2 cellular contexts compared by ENCODE assay signal in genomic region chr14:75984674-75985073, GRCh38.
TF ChIP-seq lines count a peak whose summit lies in the region.

No MANE protein-coding gene starts in this region.

TF ChIP-seq in HepG2, 621 proteins besides CTCF, POLR2A, EP300 and RAD21:
- no peak for TF ChIP-seq IKZF1 (IDR thresholded peaks at IDR 0.05)
- TF ChIP-seq, protein P1, sequence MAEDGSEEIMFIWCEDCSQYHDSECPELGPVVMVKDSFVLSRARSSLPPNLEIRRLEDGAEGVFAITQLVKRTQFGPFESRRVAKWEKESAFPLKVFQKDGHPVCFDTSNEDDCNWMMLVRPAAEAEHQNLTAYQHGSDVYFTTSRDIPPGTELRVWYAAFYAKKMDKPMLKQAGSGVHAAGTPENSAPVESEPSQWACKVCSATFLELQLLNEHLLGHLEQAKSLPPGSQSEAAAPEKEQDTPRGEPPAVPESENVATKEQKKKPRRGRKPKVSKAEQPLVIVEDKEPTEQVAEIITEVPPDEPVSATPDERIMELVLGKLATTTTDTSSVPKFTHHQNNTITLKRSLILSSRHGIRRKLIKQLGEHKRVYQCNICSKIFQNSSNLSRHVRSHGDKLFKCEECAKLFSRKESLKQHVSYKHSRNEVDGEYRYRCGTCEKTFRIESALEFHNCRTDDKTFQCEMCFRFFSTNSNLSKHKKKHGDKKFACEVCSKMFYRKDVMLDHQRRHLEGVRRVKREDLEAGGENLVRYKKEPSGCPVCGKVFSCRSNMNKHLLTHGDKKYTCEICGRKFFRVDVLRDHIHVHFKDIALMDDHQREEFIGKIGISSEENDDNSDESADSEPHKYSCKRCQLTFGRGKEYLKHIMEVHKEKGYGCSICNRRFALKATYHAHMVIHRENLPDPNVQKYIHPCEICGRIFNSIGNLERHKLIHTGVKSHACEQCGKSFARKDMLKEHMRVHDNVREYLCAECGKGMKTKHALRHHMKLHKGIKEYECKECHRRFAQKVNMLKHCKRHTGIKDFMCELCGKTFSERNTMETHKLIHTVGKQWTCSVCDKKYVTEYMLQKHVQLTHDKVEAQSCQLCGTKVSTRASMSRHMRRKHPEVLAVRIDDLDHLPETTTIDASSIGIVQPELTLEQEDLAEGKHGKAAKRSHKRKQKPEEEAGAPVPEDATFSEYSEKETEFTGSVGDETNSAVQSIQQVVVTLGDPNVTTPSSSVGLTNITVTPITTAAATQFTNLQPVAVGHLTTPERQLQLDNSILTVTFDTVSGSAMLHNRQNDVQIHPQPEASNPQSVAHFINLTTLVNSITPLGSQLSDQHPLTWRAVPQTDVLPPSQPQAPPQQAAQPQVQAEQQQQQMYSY (CRISPR knock-in tag; IDR thresholded peaks at IDR 0.05), result peak; percentile 55; the same call in 1 of the 2 replicates
- TF ChIP-seq, protein P2, sequence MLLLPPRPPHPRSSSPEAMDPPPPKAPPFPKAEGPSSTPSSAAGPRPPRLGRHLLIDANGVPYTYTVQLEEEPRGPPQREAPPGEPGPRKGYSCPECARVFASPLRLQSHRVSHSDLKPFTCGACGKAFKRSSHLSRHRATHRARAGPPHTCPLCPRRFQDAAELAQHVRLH (CRISPR knock-in tag; IDR thresholded peaks at IDR 0.05; ENCODE audit: borderline replicate concordance, low read depth), result no peak
- peak; percentile 21; the same call in 1 of the 2 replicates for TF ChIP-seq FOXA3 (CRISPR knock-in tag; IDR thresholded peaks at IDR 0.05)
- no peak for TF ChIP-seq ZSCAN25 (CRISPR knock-in tag; IDR thresholded peaks at IDR 0.05)
- peak; percentile 38 for TF ChIP-seq TEAD3 (CRISPR knock-in tag; optimal IDR thresholded peaks at IDR 0.05; ENCODE audit: borderline replicate concordance)
- no peak for TF ChIP-seq GTF3A (CRISPR knock-in tag; conservative IDR thresholded peaks at IDR 0.05)
- TF ChIP-seq, protein P3, sequence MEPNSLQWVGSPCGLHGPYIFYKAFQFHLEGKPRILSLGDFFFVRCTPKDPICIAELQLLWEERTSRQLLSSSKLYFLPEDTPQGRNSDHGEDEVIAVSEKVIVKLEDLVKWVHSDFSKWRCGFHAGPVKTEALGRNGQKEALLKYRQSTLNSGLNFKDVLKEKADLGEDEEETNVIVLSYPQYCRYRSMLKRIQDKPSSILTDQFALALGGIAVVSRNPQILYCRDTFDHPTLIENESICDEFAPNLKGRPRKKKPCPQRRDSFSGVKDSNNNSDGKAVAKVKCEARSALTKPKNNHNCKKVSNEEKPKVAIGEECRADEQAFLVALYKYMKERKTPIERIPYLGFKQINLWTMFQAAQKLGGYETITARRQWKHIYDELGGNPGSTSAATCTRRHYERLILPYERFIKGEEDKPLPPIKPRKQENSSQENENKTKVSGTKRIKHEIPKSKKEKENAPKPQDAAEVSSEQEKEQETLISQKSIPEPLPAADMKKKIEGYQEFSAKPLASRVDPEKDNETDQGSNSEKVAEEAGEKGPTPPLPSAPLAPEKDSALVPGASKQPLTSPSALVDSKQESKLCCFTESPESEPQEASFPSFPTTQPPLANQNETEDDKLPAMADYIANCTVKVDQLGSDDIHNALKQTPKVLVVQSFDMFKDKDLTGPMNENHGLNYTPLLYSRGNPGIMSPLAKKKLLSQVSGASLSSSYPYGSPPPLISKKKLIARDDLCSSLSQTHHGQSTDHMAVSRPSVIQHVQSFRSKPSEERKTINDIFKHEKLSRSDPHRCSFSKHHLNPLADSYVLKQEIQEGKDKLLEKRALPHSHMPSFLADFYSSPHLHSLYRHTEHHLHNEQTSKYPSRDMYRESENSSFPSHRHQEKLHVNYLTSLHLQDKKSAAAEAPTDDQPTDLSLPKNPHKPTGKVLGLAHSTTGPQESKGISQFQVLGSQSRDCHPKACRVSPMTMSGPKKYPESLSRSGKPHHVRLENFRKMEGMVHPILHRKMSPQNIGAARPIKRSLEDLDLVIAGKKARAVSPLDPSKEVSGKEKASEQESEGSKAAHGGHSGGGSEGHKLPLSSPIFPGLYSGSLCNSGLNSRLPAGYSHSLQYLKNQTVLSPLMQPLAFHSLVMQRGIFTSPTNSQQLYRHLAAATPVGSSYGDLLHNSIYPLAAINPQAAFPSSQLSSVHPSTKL (CRISPR knock-in tag; IDR thresholded peaks at IDR 0.05), result peak; percentile 31; the same call in 1 of the 2 replicates
- no peak for TF ChIP-seq NCOR1 (IDR thresholded peaks at IDR 0.05; ENCODE audit: borderline replicate concordance, low read length)
- TF ChIP-seq FOXA1 (IDR thresholded peaks at IDR 0.05), result no peak
- TF ChIP-seq FOXA1 (CRISPR knock-in tag; IDR thresholded peaks at IDR 0.05), result peak; percentile 71
- no peak for TF ChIP-seq SOX13 (IDR thresholded peaks at IDR 0.05)
- peak in 1 of 2 experiments; percentile 36; a peak in 1 of 4 replicates for TF ChIP-seq SOX13 (CRISPR knock-in tag; conservative IDR thresholded peaks at IDR 0.05 in 1 of 2, IDR thresholded peaks at IDR 0.05 in 1 of 2)

TF ChIP-seq in HEK293T, 16 proteins besides CTCF, POLR2A, EP300 and RAD21:
- TF ChIP-seq ELF4 (IDR thresholded peaks at IDR 0.05), result no peak
- TF ChIP-seq, protein P4, sequence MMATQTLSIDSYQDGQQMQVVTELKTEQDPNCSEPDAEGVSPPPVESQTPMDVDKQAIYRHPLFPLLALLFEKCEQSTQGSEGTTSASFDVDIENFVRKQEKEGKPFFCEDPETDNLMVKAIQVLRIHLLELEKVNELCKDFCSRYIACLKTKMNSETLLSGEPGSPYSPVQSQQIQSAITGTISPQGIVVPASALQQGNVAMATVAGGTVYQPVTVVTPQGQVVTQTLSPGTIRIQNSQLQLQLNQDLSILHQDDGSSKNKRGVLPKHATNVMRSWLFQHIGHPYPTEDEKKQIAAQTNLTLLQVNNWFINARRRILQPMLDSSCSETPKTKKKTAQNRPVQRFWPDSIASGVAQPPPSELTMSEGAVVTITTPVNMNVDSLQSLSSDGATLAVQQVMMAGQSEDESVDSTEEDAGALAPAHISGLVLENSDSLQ (IDR thresholded peaks at IDR 0.05), result no peak
- no peak for TF ChIP-seq ARNT (IDR thresholded peaks at IDR 0.05)
- TF ChIP-seq CTBP1 (IDR thresholded peaks at IDR 0.05; ENCODE audit: borderline replicate concordance), result no peak
- no peak for TF ChIP-seq L3MBTL2 (conservative IDR thresholded peaks at IDR 0.05)
- no peak for TF ChIP-seq SUZ12 (IDR thresholded peaks at IDR 0.05)
- TF ChIP-seq NFRKB (IDR thresholded peaks at IDR 0.05), result no peak
- TF ChIP-seq ZNF384 (IDR thresholded peaks at IDR 0.05), result no peak
- TF ChIP-seq TARDBP (IDR thresholded peaks at IDR 0.05), result no peak
- no peak for TF ChIP-seq SP1 (IDR thresholded peaks at IDR 0.05)
- no peak for TF ChIP-seq FOXM1 (IDR thresholded peaks at IDR 0.05; ENCODE audit: borderline replicate concordance)
- TF ChIP-seq BHLHE40 (IDR thresholded peaks at IDR 0.05; ENCODE audit: borderline replicate concordance), result no peak
- no peak for TF ChIP-seq FOXA1 (IDR thresholded peaks at IDR 0.05)
- TF ChIP-seq LEF1 (IDR thresholded peaks at IDR 0.05; ENCODE audit: borderline replicate concordance), result no peak
- TF ChIP-seq FOXK2 (IDR thresholded peaks at IDR 0.05), result no peak
- TF ChIP-seq HDGF (IDR thresholded peaks at IDR 0.05; ENCODE audit: borderline replicate concordance), result no peak
